Comparison of ENCODE assay signal across 8 cellular contexts in genomic region chr16:20897897-20898296, GRCh38. TPM values are rescaled to one million over a fixed set of nuclear protein-coding genes. Genes with fewer than 3 reads are reported as not detected.
DNase-seq lines count a peak whose midpoint lies in the region; ATAC-seq, FAIRE-seq and TF ChIP-seq lines count a peak whose summit lies in the region.

No MANE protein-coding gene starts in this region.

- no peak overlapping the region for H3K9ac ChIP-seq in mammary epithelial cell (ENCODE audit: insufficient read depth, low read length)

- no peak for FAIRE-seq in A549 (lab: Jason Lieb, UNC)
- FAIRE-seq in pancreas (lab: Jason Lieb, UNC) = no peak

- no peak for TF ChIP-seq CTCF in A549 (IDR thresholded peaks at IDR 0.05)
- no peak for TF ChIP-seq CTCF in HEK293 (tag by site-specific recombination; IDR thresholded peaks at IDR 0.05)
- no peak for TF ChIP-seq CTCF in mammary epithelial cell (conservative IDR thresholded peaks at IDR 0.05 in 1 of 2, IDR thresholded peaks at IDR 0.05 in 1 of 2; ENCODE audit: extremely low read depth in 1 of 2, insufficient read depth in 1 of 2, low read depth in 1 of 2, low read length in 2 of 2)
- no peak for TF ChIP-seq CTCF in mesothelial cell of epicardium (IDR thresholded peaks at IDR 0.05; ENCODE audit: unreplicated experiment)
- TF ChIP-seq CTCF in pancreas (IDR thresholded peaks at IDR 0.05) = no peak

- in situ Hi-C loops in mammary epithelial cell (cut with MboI; ENCODE audit: low sequenced_read_pairs in 2 of 2) = no loop called here

- H3K9me3 Mint-ChIP-seq in mesothelial cell of epicardium = no peaks in the 10 kb centered on the region

- no peak for DNase-seq in A549 (ENCODE audit: low read depth in 1 of 2, low spot score in 1 of 2)
- no peak for DNase-seq in mammary epithelial cell
- no peak for DNase-seq in mesothelial cell of epicardium (ENCODE audit: low spot score in 2 of 2, unreplicated experiment in 2 of 2)
- DNase-seq in NCI-H774 (lab: John Stamatoyannopoulos, UW) = no peak
- no peak for DNase-seq in NCI-H1417 treated with DMSO at 0.1 percent for 48 hours (lab: John Stamatoyannopoulos, UW)
- DNase-seq in pancreas = no peak
- no peak for DNase-seq in activated naive CD4-positive, alpha-beta T cell (lab: John Stamatoyannopoulos, UW)

- dilution Hi-C loops in mammary epithelial cell (cut with HindIII; ENCODE audit: low sequenced_read_pairs) = no loop called here

- intact Hi-C loops in mammary epithelial cell (cut with micrococcal nuclease) (no loop called here), pancreas (cut with DNase I) (no loop called here)

- 71% methylated on average over 3 of the region's 3 CpGs for WGBS in A549 (ENCODE audit: missing lambda C conversion rate)
- WGBS in mammary epithelial cell (ENCODE audit: low coverage, missing lambda C conversion rate) = 73% methylated on average over 3 of the region's 3 CpGs
- 47 to 51% methylated on average over 3 of the region's 3 CpGs for WGBS in pancreas, 2 donors

- H3K79me2 ChIP-seq in mammary epithelial cell (ENCODE audit: insufficient read depth, low read length) = peaks cover 88% of the 10 kb centered on the region

- H3K4me2 ChIP-seq in A549 (peak overlapping the region; percentile 91), mammary epithelial cell (ENCODE audit: insufficient read depth, low read depth, low read length) (peak overlapping the region; percentile 78)

- POLR2A ChIA-PET in A549 (lab: Yijun Ruan, JAX) = no interaction called here
- POLR2A ChIA-PET in HEK293 (lab: Yijun Ruan, JAX) = interaction anchor here (0.6 kb wide), 1 partner anchor 10 kb away, joined by 3 read pairs; no protein-coding TSS in a partner anchor

- no peak for TF ChIP-seq POLR2A in A549 (IDR thresholded peaks at IDR 0.05; ENCODE audit: low read length)

- no TSS peak for BruUV-seq in mammary epithelial cell (replicated peaks; lab: Mats Ljungman, UMichigan)

- H3K4me1 ChIP-seq in A549 (peaks cover 41% of the 10 kb centered on the region), HEK293 (ENCODE audit: control insufficient read depth, insufficient read depth, low read length) (no peaks in the 10 kb centered on the region), mammary epithelial cell (ENCODE audit: insufficient read depth, low read length) (peaks cover 36% of the 10 kb centered on the region), pancreas (peaks cover 6 to 36% (median 7%) of the 10 kb centered on the region in 3 donors)

- no peak overlapping the region for H2AFZ ChIP-seq in mammary epithelial cell (ENCODE audit: low read depth, low read length)

- H3K27me3 ChIP-seq in mammary epithelial cell (ENCODE audit: insufficient read depth, low read length) (no peaks in the 10 kb centered on the region), pancreas (no peaks in the 10 kb centered on the region)

- H3K4me3 ChIP-seq in A549 (no peak overlapping the region), HEK293 (ENCODE audit: low read depth, low read length) (no peak overlapping the region), mammary epithelial cell (replicated peaks in 1 of 3; ENCODE audit: insufficient read depth in 1 of 3, low read depth in 2 of 3, low read length in 3 of 3) (no peak overlapping the region), pancreas (no peak overlapping the region)

- no peaks in the 10 kb centered on the region for H4K20me1 ChIP-seq in mammary epithelial cell (ENCODE audit: insufficient read depth, low read length)

- no peak for TF ChIP-seq RAD21 in A549 (conservative IDR thresholded peaks at IDR 0.05 in 1 of 2, IDR thresholded peaks at IDR 0.05 in 1 of 2)

- H3K9me3 ChIP-seq in A549 (no peaks in the 10 kb centered on the region), HEK293 (ENCODE audit: control insufficient read depth, insufficient read depth, low read depth, low read length) (no peaks in the 10 kb centered on the region), mammary epithelial cell (replicated peaks; ENCODE audit: insufficient read depth, low read length) (no peaks in the 10 kb centered on the region), pancreas (no peaks in the 10 kb centered on the region)

- H3K4me3 Mint-ChIP-seq in mesothelial cell of epicardium = no peak overlapping the region

- H3K27me3 Mint-ChIP-seq in mesothelial cell of epicardium (ENCODE audit: low read depth) = no peaks in the 10 kb centered on the region

- peaks cover 0 to 25% of the 10 kb centered on the region in 2 experiments; a peak in 2 of 3 replicates for H3K36me3 ChIP-seq in HEK293 (ENCODE audit: control insufficient read depth in 2 of 2, insufficient read depth in 1 of 2, low read length in 2 of 2)
- H3K36me3 ChIP-seq in mammary epithelial cell (ENCODE audit: insufficient read depth, low read length) = peaks cover 11% of the 10 kb centered on the region
- no peaks in the 10 kb centered on the region for H3K36me3 ChIP-seq in pancreas

- TF ChIP-seq EP300 in A549 (IDR thresholded peaks at IDR 0.05) = no peak

- peaks cover 6% of the 10 kb centered on the region for H3K36me3 Mint-ChIP-seq in mesothelial cell of epicardium

- H3K27ac ChIP-seq in A549 (peak overlapping the region; percentile 16 to 38; a peak in 3 of 6 replicates), HEK293 (ENCODE audit: extremely low read depth, low read depth, low read length) (no peak overlapping the region), mammary epithelial cell (ENCODE audit: insufficient read depth, low read depth, low read length) (peak overlapping the region; percentile 74), pancreas (no peak overlapping the region)

- CTCF ChIA-PET in A549 (lab: Yijun Ruan, JAX) (interaction anchor here (0.5 to 9.6 kb wide), 3 partner anchors 8 to 48 kb away, joined by 3 to 60 read pairs (median 3); no protein-coding TSS in a partner anchor), HEK293 (lab: Yijun Ruan, JAX) (interaction anchor here (0.6 kb wide), 1 partner anchor 8 kb away, joined by 3 read pairs; no protein-coding TSS in a partner anchor), mammary epithelial cell (lab: Charles Lee; ENCODE audit: low non-redundant PET) (no interaction called here)

- ATAC-seq in A549 (no peak), pancreas (no peak)

- H3K27ac Mint-ChIP-seq in mesothelial cell of epicardium = peak overlapping the region; percentile 98

- peaks cover 38% of the 10 kb centered on the region for H3K4me1 Mint-ChIP-seq in mesothelial cell of epicardium

TF ChIP-seq in A549, 52 proteins besides CTCF, POLR2A, EP300 and RAD21 (continues in another document):
- TF ChIP-seq, protein P1, sequence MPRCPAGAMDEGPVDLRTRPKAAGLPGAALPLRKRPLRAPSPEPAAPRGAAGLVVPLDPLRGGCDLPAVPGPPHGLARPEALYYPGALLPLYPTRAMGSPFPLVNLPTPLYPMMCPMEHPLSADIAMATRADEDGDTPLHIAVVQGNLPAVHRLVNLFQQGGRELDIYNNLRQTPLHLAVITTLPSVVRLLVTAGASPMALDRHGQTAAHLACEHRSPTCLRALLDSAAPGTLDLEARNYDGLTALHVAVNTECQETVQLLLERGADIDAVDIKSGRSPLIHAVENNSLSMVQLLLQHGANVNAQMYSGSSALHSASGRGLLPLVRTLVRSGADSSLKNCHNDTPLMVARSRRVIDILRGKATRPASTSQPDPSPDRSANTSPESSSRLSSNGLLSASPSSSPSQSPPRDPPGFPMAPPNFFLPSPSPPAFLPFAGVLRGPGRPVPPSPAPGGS (IDR thresholded peaks at IDR 0.05) = no peak
- no peak for TF ChIP-seq NPAS2 (CRISPR knock-in tag; IDR thresholded peaks at IDR 0.05; ENCODE audit: borderline replicate concordance)
- TF ChIP-seq, protein P2, sequence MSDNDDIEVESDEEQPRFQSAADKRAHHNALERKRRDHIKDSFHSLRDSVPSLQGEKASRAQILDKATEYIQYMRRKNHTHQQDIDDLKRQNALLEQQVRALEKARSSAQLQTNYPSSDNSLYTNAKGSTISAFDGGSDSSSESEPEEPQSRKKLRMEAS (IDR thresholded peaks at IDR 0.05) = no peak
- TF ChIP-seq MAFK (IDR thresholded peaks at IDR 0.05; ENCODE audit: partially characterized antibody) = no peak

TF ChIP-seq in HEK293, 187 proteins besides CTCF, POLR2A, EP300 and RAD21:
- TF ChIP-seq EGR2 (tag by site-specific recombination; IDR thresholded peaks at IDR 0.05; ENCODE audit: low read depth) (peak; percentile 97), ZNF221 (tag by site-specific recombination; IDR thresholded peaks at IDR 0.05; ENCODE audit: borderline replicate concordance) (no peak), ZFHX2 (tag by site-specific recombination; conservative IDR thresholded peaks at IDR 0.05) (peak; percentile 78), ZNF138 (tag by site-specific recombination; IDR thresholded peaks at IDR 0.05; ENCODE audit: borderline replicate concordance) (no peak)

RNA-seq across cellular contexts. Expression of gene DCUN1D3, which starts 2.3 kb away (rescaled TPM):
- 7.2 and 7.5 TPM in 2 replicates for polyA plus RNA-seq in A549 (2011; rRNA removed)
- 2.1 and 2.3 TPM in 2 replicates for polyA plus RNA-seq in A549 (2012; cell fraction: cytosol; rRNA removed)
- polyA plus RNA-seq in A549 (2012; cell fraction: nucleus; rRNA removed) = 2.0 and 3.5 TPM in 2 replicates
- 5.2 to 5.9 TPM (median 5.9 TPM) in 3 replicates for polyA plus RNA-seq in A549 (2017; fragmentation: RNase III; extraction: RNeasy Plus Mini Kit Qiagen cat#74134 plus additional on column Dnase treatment)
- polyA minus RNA-seq in A549 (2011; rRNA and poly(A)+ RNA removed) = 16.4 and 17.8 TPM in 2 replicates
- 10 to 100 TPM; 20.2 to 25.0 TPM for total RNA-seq in mammary epithelial cell
- 5.4 TPM for polyA plus RNA-seq in mammary epithelial cell
- 10.9 TPM for polyA minus RNA-seq in mammary epithelial cell
- total RNA-seq in mesothelial cell of epicardium = 10.8 to 12.4 TPM (median 12.0 TPM) in 3 replicates
- total RNA-seq in pancreas = 1 to 10 TPM; 5.2 to 7.7 (median 7.0) TPM
- polyA plus RNA-seq in pancreas = 1 to 10 TPM; 3.7 to 4.0 TPM

RNA-seq across cellular contexts. Expression of gene LYRM1, which starts 2.7 kb away (rescaled TPM):
- polyA plus RNA-seq in A549 (2011; rRNA removed) = 37.8 and 44.0 TPM in 2 replicates
- 16.6 and 17.7 TPM in 2 replicates for polyA plus RNA-seq in A549 (2012; cell fraction: cytosol; rRNA removed)
- polyA plus RNA-seq in A549 (2012; cell fraction: nucleus; rRNA removed) = 3.8 and 6.5 TPM in 2 replicates
- polyA plus RNA-seq in A549 (2017; fragmentation: RNase III; extraction: RNeasy Plus Mini Kit Qiagen cat#74134 plus additional on column Dnase treatment) = 38.6 to 48.8 TPM (median 40.6 TPM) in 3 replicates
- 9.4 and 12.8 TPM in 2 replicates for polyA minus RNA-seq in A549 (2011; rRNA and poly(A)+ RNA removed)
- total RNA-seq in mammary epithelial cell = 10 to 100 TPM; 20.8 to 24.3 TPM
- polyA plus RNA-seq in mammary epithelial cell = 25.3 TPM
- 10.0 TPM for polyA minus RNA-seq in mammary epithelial cell
- 14.7 to 16.0 TPM (median 15.9 TPM) in 3 replicates for total RNA-seq in mesothelial cell of epicardium
- total RNA-seq in pancreas = 10 to 100 TPM in 5 of 6 donors, 1 to 10 TPM in 1; 9.9 to 17.5 (median 14.4) TPM
- 10 to 100 TPM; 21.5 to 30.9 TPM for polyA plus RNA-seq in pancreas

Comparison
In these comparisons a context has a peak if more than half of its experiments do, and no peak if none do; other contexts are left out.
1. H3K27ac ChIP-seq: peak in A549 (2 of 2) and mammary epithelial cell (single experiment); none in HEK293 (single experiment) and pancreas (0 of 4).